27 cellular contexts compared by ENCODE assay signal in genomic region chr4:67963345-67963744, GRCh38. TPM values are rescaled to one million over a fixed set of nuclear protein-coding genes. Genes with fewer than 3 reads are reported as not detected.
"Had no signal": no experiment of that assay in that cellular context is flagged by ENCODE, and none has a peak within 500 bp of the region (broad histone marks: within the 10 kb centered on the region; RNA-seq: fewer than 3 reads in every experiment).

Gene TMPRSS11A, minus strand, starts transcription at chr4:67963493. Its CDS starts 100 bp downstream, at chr4:67963393.

- H3K36me3 Mint-ChIP-seq: activated CD8-positive, alpha-beta memory T cell treated with anti-CD3 and anti-CD28 coated beads, Interleukin-2, amount 10 ng/mL, durations not matched to agents 7 days and 5 days; activated naive CD4-positive, alpha-beta T cell treated with anti-CD3 and anti-CD28 coated beads, Interleukin-2, amount 50 U/mL, for 24 hours had no signal

- H3K27ac ChIP-seq: ascending aorta, body of pancreas, cardiac muscle cell, KMS-11, PC-9 had no signal

- ATAC-seq: activated CD8-positive, alpha-beta memory T cell treated with anti-CD3 and anti-CD28 coated beads, Interleukin-2, amount 10 ng/mL, durations not matched to agents 7 days and 5 days; body of pancreas; T-helper 17 cell; WTC11 had no signal

- H3K4me3 Mint-ChIP-seq: activated CD8-positive, alpha-beta memory T cell treated with anti-CD3 and anti-CD28 coated beads, Interleukin-2, amount 10 ng/mL, durations not matched to agents 7 days and 5 days; activated naive CD4-positive, alpha-beta T cell treated with anti-CD3 and anti-CD28 coated beads, Interleukin-2, amount 50 U/mL, for 24 hours; activated T-cell treated with anti-CD3 and anti-CD28 coated beads, Interleukin-2, amount 50 U/mL, for 24 hours; activated T-helper 1 cell treated with anti-CD3 and anti-CD28 coated beads, Interleukin-12 subunit alpha, Interleukin-12 subunit beta, Interleukin-2, Interleukin-4 antibody, amounts not matched to agents 30 ng/mL and 10 ng/mL and 1 ng/mL, durations not matched to agents 14 hours and 24 hours and 36 hours; T-helper 17 cell; WTC11 had no signal

- H3K9me3 ChIP-seq: ascending aorta, body of pancreas had no signal

- H3K4me1 ChIP-seq: ascending aorta, body of pancreas had no signal

- H3K9me3 Mint-ChIP-seq: activated naive CD4-positive, alpha-beta T cell treated with anti-CD3 and anti-CD28 coated beads, Interleukin-2, amount 50 U/mL, for 24 hours; activated T-cell treated with anti-CD3 and anti-CD28 coated beads, Interleukin-2, amount 50 U/mL, for 24 hours; activated T-helper 1 cell treated with anti-CD3 and anti-CD28 coated beads, Interleukin-12 subunit alpha, Interleukin-12 subunit beta, Interleukin-2, Interleukin-4 antibody, amounts not matched to agents 30 ng/mL and 10 ng/mL and 1 ng/mL, durations not matched to agents 14 hours and 24 hours and 36 hours had no signal

- H3K27ac Mint-ChIP-seq: activated CD8-positive, alpha-beta memory T cell treated with anti-CD3 and anti-CD28 coated beads, Interleukin-2, amount 10 ng/mL, durations not matched to agents 7 days and 5 days; activated naive CD4-positive, alpha-beta T cell treated with anti-CD3 and anti-CD28 coated beads, Interleukin-2, amount 50 U/mL, for 24 hours; activated T-cell treated with anti-CD3 and anti-CD28 coated beads, Interleukin-2, amount 50 U/mL, for 24 hours; activated T-helper 1 cell treated with anti-CD3 and anti-CD28 coated beads, Interleukin-12 subunit alpha, Interleukin-12 subunit beta, Interleukin-2, Interleukin-4 antibody, amounts not matched to agents 30 ng/mL and 10 ng/mL and 1 ng/mL, durations not matched to agents 14 hours and 24 hours and 36 hours; T-helper 17 cell; WTC11 had no signal

- H3K36me3 ChIP-seq: ascending aorta, cardiac muscle cell had no signal

- DNase-seq: activated CD4-positive, alpha-beta T cell treated with anti-CD3 and anti-CD28 coated beads for 48 hours; activated CD4-positive, alpha-beta T cell treated with anti-CD3 and anti-CD28 coated beads, Interleukin-2, amount 50 U/mL, for 4 hours; activated CD4-positive, CD25-positive, alpha-beta regulatory T cell treated with anti-CD3 and anti-CD28 coated beads, Interleukin-2, amount 50 U/mL, for 72 hours; activated CD8-positive, alpha-beta memory T cell treated with anti-CD3 and anti-CD28 coated beads, Interleukin-2, amount 10 ng/mL, durations not matched to agents 7 days and 5 days; activated effector memory CD4-positive, alpha-beta T cell treated with Interleukin-2 at 50 U/mL for 16 hours; activated naive CD4-positive, alpha-beta T cell; activated T-cell treated with anti-CD3 and anti-CD28 coated beads, Interleukin-2, amount 50 U/mL, for 24 hours; amniotic stem cell; body of pancreas; MM.1S; NCI-H1105; NCI-H1436; NCI-H1694 treated with DMSO at 0.1 percent for 48 hours; NCI-H2029 treated with DMSO at 0.1 percent for 48 hours; NCI-H510A treated with DMSO at 0.1 percent for 48 hours; NCI-H69; PC-9; SHP77 treated with DMSO at 0.1 percent for 48 hours; T-helper 17 cell; T-helper 9 cell had no signal

- H3K4me1 Mint-ChIP-seq: activated CD8-positive, alpha-beta memory T cell treated with anti-CD3 and anti-CD28 coated beads, Interleukin-2, amount 10 ng/mL, durations not matched to agents 7 days and 5 days; activated naive CD4-positive, alpha-beta T cell treated with anti-CD3 and anti-CD28 coated beads, Interleukin-2, amount 50 U/mL, for 24 hours; T-helper 17 cell; WTC11 had no signal

- H3K27me3 Mint-ChIP-seq: activated CD8-positive, alpha-beta memory T cell treated with anti-CD3 and anti-CD28 coated beads, Interleukin-2, amount 10 ng/mL, durations not matched to agents 7 days and 5 days; activated naive CD4-positive, alpha-beta T cell treated with anti-CD3 and anti-CD28 coated beads, Interleukin-2, amount 50 U/mL, for 24 hours; T-helper 17 cell had no signal

- H3K27me3 ChIP-seq: ascending aorta, body of pancreas, cardiac muscle cell had no signal

- H3K4me3 ChIP-seq: ascending aorta, body of pancreas, cardiac muscle cell, PC-9 had no signal

RNA-seq across cellular contexts. Expression of gene TMPRSS11A, which starts in this region (rescaled TPM):
- total RNA-seq: activated CD8-positive, alpha-beta memory T cell treated with anti-CD3 and anti-CD28 coated beads, Interleukin-2, amount 10 ng/mL, durations not matched to agents 7 days and 5 days; activated T-helper 1 cell treated with anti-CD3 and anti-CD28 coated beads, Interleukin-12 subunit alpha, Interleukin-12 subunit beta, Interleukin-2, Interleukin-4 antibody, amounts not matched to agents 30 ng/mL and 10 ng/mL and 1 ng/mL, durations not matched to agents 14 hours and 24 hours and 36 hours; ascending aorta; body of pancreas; cardiac muscle cell; PC-9; SK-MEL-5; T-helper 17 cell; WTC11 had no signal
